ENCODE assay signal across 9 cellular contexts in genomic region chr5:95958308-95959014, GRCh38. TPM values are rescaled to one million over a fixed set of nuclear protein-coding genes. Genes with fewer than 3 reads are reported as not detected.
A peak's percentile ranks its signal among the peaks of the same experiment; 100 is the strongest.
DNase-seq lines count a peak whose midpoint lies in the region; ATAC-seq and TF ChIP-seq lines count a peak whose summit lies in the region.
"Had no signal": no experiment of that assay in that cellular context is flagged by ENCODE, and none has a peak within 500 bp of the region (broad histone marks: within the 10 kb centered on the region; RNA-seq: fewer than 3 reads in every experiment).

No MANE protein-coding gene starts in this region.

- H3K27ac ChIP-seq in cardiac muscle cell (peak overlapping the region; percentile 20), heart right ventricle (peak overlapping the region in 2 of 10 donors; percentile 6 to 100), hepatocyte (no peak overlapping the region), tibial artery (peak overlapping the region; percentile 97 to 99)
- H3K27ac ChIP-seq in naive thymus-derived CD4-positive, alpha-beta T cell (ENCODE audit: low read depth, low read length) = no peak overlapping the region

- H3K4me3 Mint-ChIP-seq in WTC11 = no peak overlapping the region
- peak overlapping the region in 2 of 10 donors; percentile 96 to 99 for H3K4me3 Mint-ChIP-seq in naive thymus-derived CD4-positive, alpha-beta T cell
- H3K4me3 Mint-ChIP-seq in activated naive CD4-positive, alpha-beta T cell treated with anti-CD3 and anti-CD28 coated beads for 36 hours = no peak overlapping the region

- peaks cover 74% of the 10 kb centered on the region for H3K79me2 ChIP-seq in hepatocyte

- ATAC-seq in heart right ventricle = no peak
- ATAC-seq in WTC11 = no peak
- no peak for ATAC-seq in naive thymus-derived CD4-positive, alpha-beta T cell
- no peak for ATAC-seq in GM19455 (IDR thresholded peaks at IDR 0.05; ENCODE audit: unreplicated experiment)

- no peak overlapping the region for H3K27ac Mint-ChIP-seq in WTC11
- peak overlapping the region in 1 of 9 donors; percentile 3 for H3K27ac Mint-ChIP-seq in naive thymus-derived CD4-positive, alpha-beta T cell
- H3K27ac Mint-ChIP-seq in activated naive CD4-positive, alpha-beta T cell treated with anti-CD3 and anti-CD28 coated beads for 36 hours = no peak overlapping the region

- no peaks in the 10 kb centered on the region for H3K27me3 ChIP-seq in cardiac muscle cell
- H3K27me3 ChIP-seq in heart right ventricle = no peaks in the 10 kb centered on the region
- H3K27me3 ChIP-seq in hepatocyte = no peaks in the 10 kb centered on the region
- no peaks in the 10 kb centered on the region for H3K27me3 ChIP-seq in tibial artery
- H3K27me3 ChIP-seq in naive thymus-derived CD4-positive, alpha-beta T cell (ENCODE audit: control insufficient read depth in 2 of 2, insufficient read depth in 2 of 2, low read length in 2 of 2) = no peaks in the 10 kb centered on the region

- peaks cover 51% of the 10 kb centered on the region for H3K4me1 ChIP-seq in cardiac muscle cell (ENCODE audit: low read depth)
- H3K4me1 ChIP-seq in heart right ventricle = peaks cover 0 to 68% (median 53%) of the 10 kb centered on the region in 9 donors
- H3K4me1 ChIP-seq in hepatocyte (ENCODE audit: insufficient read depth) = peaks cover 24% of the 10 kb centered on the region
- peaks cover 0 to 54% (median 22%) of the 10 kb centered on the region in 4 donors for H3K4me1 ChIP-seq in tibial artery
- peaks cover 12 to 13% of the 10 kb centered on the region in 2 donors for H3K4me1 ChIP-seq in naive thymus-derived CD4-positive, alpha-beta T cell (ENCODE audit: control insufficient read depth in 2 of 2, insufficient read depth in 2 of 2, low read length in 2 of 2)

- H3K9me3 ChIP-seq in cardiac muscle cell (ENCODE audit: low read depth) (no peaks in the 10 kb centered on the region), heart right ventricle (no peaks in the 10 kb centered on the region), hepatocyte (ENCODE audit: low read depth) (no peaks in the 10 kb centered on the region), tibial artery (no peaks in the 10 kb centered on the region)
- no peaks in the 10 kb centered on the region for H3K9me3 ChIP-seq in naive thymus-derived CD4-positive, alpha-beta T cell (ENCODE audit: control insufficient read depth in 2 of 3, low read length in 3 of 3)

- H3K4me3 ChIP-seq in cardiac muscle cell (peak overlapping the region; percentile 98), heart right ventricle (peak overlapping the region in 4 of 10 donors; percentile 76 to 89 (median 87)), hepatocyte (peak overlapping the region; percentile 80), tibial artery (peak overlapping the region; percentile 84 to 98)
- no peak overlapping the region for H3K4me3 ChIP-seq in naive thymus-derived CD4-positive, alpha-beta T cell (ENCODE audit: low read length)

- no peaks in the 10 kb centered on the region for H3K9me3 Mint-ChIP-seq in WTC11
- no peaks in the 10 kb centered on the region for H3K9me3 Mint-ChIP-seq in naive thymus-derived CD4-positive, alpha-beta T cell
- no peaks in the 10 kb centered on the region for H3K9me3 Mint-ChIP-seq in activated naive CD4-positive, alpha-beta T cell treated with anti-CD3 and anti-CD28 coated beads for 36 hours

- H2AFZ ChIP-seq in hepatocyte = no peak overlapping the region

- H4K20me1 ChIP-seq in hepatocyte (ENCODE audit: insufficient read depth, poor library complexity, severe bottlenecking) = peaks cover 65% of the 10 kb centered on the region

- intact Hi-C loops in heart right ventricle (cut with DNase I) (loop anchor here in 5 of 10 donors (5.0 to 10.0 kb wide), 4 partner anchors 56 to 376 kb away; no protein-coding TSS in a partner anchor), tibial artery (cut with DNase I; ENCODE audit: low total_unique reads) (loop anchor here (2.0 to 10.0 kb wide), 2 partner anchors 54 to 100 kb away; no protein-coding TSS in a partner anchor)
- intact Hi-C loops in naive thymus-derived CD4-positive, alpha-beta T cell (cut with micrococcal nuclease) = loop anchor here in 1 of 2 donors (2.0 kb wide), 1 partner anchor 30 kb away; no protein-coding TSS in a partner anchor
- intact Hi-C loops in activated naive CD4-positive, alpha-beta T cell treated with anti-CD3 and anti-CD28 coated beads for 36 hours (cut with micrococcal nuclease) = no loop called here

- H3K36me3 Mint-ChIP-seq in WTC11 = no peaks in the 10 kb centered on the region
- peaks cover 0 to 13% (median 0%) of the 10 kb centered on the region in 5 donors for H3K36me3 Mint-ChIP-seq in naive thymus-derived CD4-positive, alpha-beta T cell
- peaks cover 14% of the 10 kb centered on the region for H3K36me3 Mint-ChIP-seq in activated naive CD4-positive, alpha-beta T cell treated with anti-CD3 and anti-CD28 coated beads for 36 hours (ENCODE audit: low read depth)

- DNase-seq in cardiac muscle cell (ENCODE audit: low read depth in 1 of 2, low spot score in 1 of 2) (peak in 1 of 2 donors; percentile 27), heart right ventricle (no peak), WTC11 (ENCODE audit: low spot score) (no peak), hepatocyte (ENCODE audit: low spot score) (no peak), tibial artery (peak in 1 of 2 donors; percentile 34)
- no peak for DNase-seq in naive thymus-derived CD4-positive, alpha-beta T cell
- no peak for DNase-seq in activated naive CD4-positive, alpha-beta T cell treated with anti-CD3 and anti-CD28 coated beads for 36 hours
- DNase-seq: NCI-H510A had no signal

- H3K27me3 Mint-ChIP-seq in WTC11 (ENCODE audit: low read depth) = peaks cover 15% of the 10 kb centered on the region
- peaks cover 0 to 2% (median 0%) of the 10 kb centered on the region in 5 donors for H3K27me3 Mint-ChIP-seq in naive thymus-derived CD4-positive, alpha-beta T cell
- H3K27me3 Mint-ChIP-seq in activated naive CD4-positive, alpha-beta T cell treated with anti-CD3 and anti-CD28 coated beads for 36 hours (ENCODE audit: low read depth) = no peaks in the 10 kb centered on the region

- H3K9me2 ChIP-seq in hepatocyte (replicated peaks; ENCODE audit: insufficient read depth) = no peaks in the 10 kb centered on the region

- H3K36me3 ChIP-seq in cardiac muscle cell = no peaks in the 10 kb centered on the region
- no peaks in the 10 kb centered on the region for H3K36me3 ChIP-seq in heart right ventricle
- no peaks in the 10 kb centered on the region for H3K36me3 ChIP-seq in hepatocyte (replicated peaks; ENCODE audit: insufficient read depth, low read depth)
- H3K36me3 ChIP-seq in tibial artery = peaks cover 0 to 11% (median 6%) of the 10 kb centered on the region in 3 donors
- H3K36me3 ChIP-seq in naive thymus-derived CD4-positive, alpha-beta T cell (ENCODE audit: control insufficient read depth in 2 of 3, insufficient read depth in 3 of 3, low read length in 3 of 3) = peaks cover 0 to 4% (median 0%) of the 10 kb centered on the region in 3 experiments

- H3K4me2 ChIP-seq in hepatocyte = peak overlapping the region; percentile 83

- WGBS in heart right ventricle, 2 donors = 70 to 72% methylated on average over 3 of the region's 3 CpGs
- WGBS in hepatocyte (ENCODE audit: low lambda C conversion rate, missing lambda C conversion rate) = 68% methylated on average over 3 of the region's 3 CpGs

- CTCF ChIA-PET in WTC11 (lab: Charles Lee) = no interaction called here
- CTCF ChIA-PET in naive thymus-derived CD4-positive, alpha-beta T cell (lab: Charles Lee) = interaction anchor here (0.7 to 1.0 kb wide), 3 partner anchors 89 to 423 kb away, joined by 3 to 5 read pairs (median 3); no protein-coding TSS in a partner anchor
- CTCF ChIA-PET in activated naive CD4-positive, alpha-beta T cell treated with anti-CD3 and anti-CD28 coated beads for 36 hours (lab: Charles Lee) = interaction anchor here (0.7 to 1.2 kb wide), 4 partner anchors 9 to 327 kb away, joined by 3 to 4 read pairs (median 3); no protein-coding TSS in a partner anchor

- H3K4me1 Mint-ChIP-seq in WTC11 = peaks cover 56% of the 10 kb centered on the region
- peaks cover 30 to 57% (median 39%) of the 10 kb centered on the region in 7 donors for H3K4me1 Mint-ChIP-seq in naive thymus-derived CD4-positive, alpha-beta T cell
- peaks cover 52% of the 10 kb centered on the region for H3K4me1 Mint-ChIP-seq in activated naive CD4-positive, alpha-beta T cell treated with anti-CD3 and anti-CD28 coated beads for 36 hours (ENCODE audit: low read depth)

- POLR2A ChIA-PET in WTC11 (lab: Charles Lee) = interaction anchor here (0.9 kb wide), 1 partner anchor 16 kb away, joined by 3 read pairs; no protein-coding TSS in a partner anchor
- POLR2A ChIA-PET in naive thymus-derived CD4-positive, alpha-beta T cell (lab: Charles Lee) = no interaction called here

- TF ChIP-seq CTCF in cardiac muscle cell (IDR thresholded peaks at IDR 0.05; ENCODE audit: low read depth, low read length) (no peak), heart right ventricle (IDR thresholded peaks at IDR 0.05) (no peak), WTC11 (IDR thresholded peaks at IDR 0.05) (no peak), hepatocyte (IDR thresholded peaks at IDR 0.05; ENCODE audit: poor library complexity) (no peak), tibial artery (IDR thresholded peaks at IDR 0.05) (no peak)

TF ChIP-seq in WTC11, 78 proteins besides CTCF, POLR2A, EP300 and RAD21:
- no peak for TF ChIP-seq ZNF219 (CRISPR knock-in tag; IDR thresholded peaks at IDR 0.05; ENCODE audit: borderline replicate concordance)
- TF ChIP-seq GABPB1 (CRISPR knock-in tag; IDR thresholded peaks at IDR 0.05) = 0 out of 2 replicates have a peak, but pooled peaks have one; percentile 6
- no peak for TF ChIP-seq KAT7 (CRISPR knock-in tag; IDR thresholded peaks at IDR 0.05; ENCODE audit: borderline replicate concordance)

RNA-seq across cellular contexts. Expression of gene ELL2, which starts 3.2 kb away (rescaled TPM):
- total RNA-seq in cardiac muscle cell (22.1 and 41.8 TPM in 2 replicates), heart right ventricle (10 to 100 TPM; 19.2 to 68.2 (median 27.2) TPM), WTC11 (2021) (20.5 to 24.4 TPM (median 23.9 TPM) in 3 replicates), hepatocyte (51.1 and 56.0 TPM in 2 replicates)
- polyA plus RNA-seq in cardiac muscle cell (18.7 and 36.7 TPM in 2 replicates), heart right ventricle (10 to 100 TPM; 10.5 to 30.7 TPM), hepatocyte (31.9 and 34.6 TPM in 2 replicates)
- 10 to 100 TPM; 12.6 to 65.8 (median 41.3) TPM for total RNA-seq in naive thymus-derived CD4-positive, alpha-beta T cell
- polyA plus RNA-seq in naive thymus-derived CD4-positive, alpha-beta T cell = 1 to 10 TPM; 1.9 to 2.0 TPM
- total RNA-seq in activated naive CD4-positive, alpha-beta T cell treated with anti-CD3 and anti-CD28 coated beads for 36 hours = 10 to 100 TPM; 75.0 to 78.6 TPM

Comparison
In these comparisons a context has a peak if more than half of its experiments do, and no peak if none do; other contexts are left out.
1. H3K27ac ChIP-seq: peak in cardiac muscle cell (single experiment) and tibial artery (2 of 2); none in hepatocyte (single experiment) and naive thymus-derived CD4-positive, alpha-beta T cell (single experiment).